24 cellular contexts compared by ENCODE assay signal in genomic region chr18:44170208-44170880, GRCh38.
"Had no signal": no experiment of that assay in that cellular context is flagged by ENCODE, and none has a peak within 500 bp of the region (broad histone marks: within the 10 kb centered on the region; RNA-seq: fewer than 3 reads in every experiment).

No MANE protein-coding gene starts in this region.

- H3K36me3 ChIP-seq: breast epithelium, esophagus squamous epithelium, left lung, ovary, prostate gland, thoracic aorta, upper lobe of left lung had no signal

- H3K4me3 ChIP-seq: breast epithelium, coronary artery, esophagus squamous epithelium, left lung, ovary, prostate gland, thoracic aorta, upper lobe of left lung had no signal

- H3K4me1 ChIP-seq: breast epithelium, esophagus squamous epithelium, foreskin keratinocyte, left lung, prostate gland, upper lobe of left lung had no signal

- H3K27ac ChIP-seq: breast epithelium, coronary artery, esophagus squamous epithelium, foreskin keratinocyte, left lung, ovary, prostate gland, thoracic aorta, upper lobe of left lung had no signal

- H3K27me3 ChIP-seq: breast epithelium, esophagus squamous epithelium, foreskin keratinocyte, left lung, ovary, upper lobe of left lung had no signal

- ATAC-seq: activated T-cell treated with anti-CD3 and anti-CD28 coated beads, Interleukin-2, amount 50 U/mL, for 72 hours; foreskin keratinocyte; left lung; natural killer cell treated with Interleukin-12 subunit alpha and Interleukin-12 subunit beta and Interleukin-15 and Interleukin-18, amount 100 ng/mL, for 72 hours had no signal

- H3K9me3 ChIP-seq: breast epithelium, esophagus squamous epithelium, left lung, ovary, prostate gland, thoracic aorta, upper lobe of left lung had no signal

- DNase-seq: activated B cell treated with CpG ODN at 0.5 μM for 24 hours; activated CD4-positive, alpha-beta T cell treated with anti-CD3 and anti-CD28 coated beads for 4 hours; activated CD4-positive, alpha-beta T cell treated with anti-CD3 and anti-CD28 coated beads, Interleukin-2, amount 50 U/mL, for 48 hours; activated effector memory CD4-positive, alpha-beta T cell treated with Interleukin-2 at 50 U/mL for 16 hours; activated naive CD4-positive, alpha-beta T cell treated with anti-CD3 and anti-CD28 coated beads, Interleukin-2, amount 10 ng/mL, durations not matched to agents 7 days and 5 days; activated T-cell treated with anti-CD3 and anti-CD28 coated beads, Interleukin-2, amount 50 U/mL, for 72 hours; anterior cingulate cortex; endodermal cell; esophagus squamous epithelium; foreskin keratinocyte; immature natural killer cell; kidney glomerular epithelial cell; left lung; midbrain; ovary; stimulated activated CD4-positive, alpha-beta T cell treated with anti-CD3 and anti-CD28 coated beads, Interleukin-4, amount 100 ng/mL, for 24 hours; stimulated activated naive CD4-positive, alpha-beta T cell treated with Interleukin-2 at 50 U/mL for 16 hours; T-helper 9 cell; upper lobe of left lung had no signal
